Comparison of ENCODE assay signal across 8 cellular contexts in the genomic region with DNA sequence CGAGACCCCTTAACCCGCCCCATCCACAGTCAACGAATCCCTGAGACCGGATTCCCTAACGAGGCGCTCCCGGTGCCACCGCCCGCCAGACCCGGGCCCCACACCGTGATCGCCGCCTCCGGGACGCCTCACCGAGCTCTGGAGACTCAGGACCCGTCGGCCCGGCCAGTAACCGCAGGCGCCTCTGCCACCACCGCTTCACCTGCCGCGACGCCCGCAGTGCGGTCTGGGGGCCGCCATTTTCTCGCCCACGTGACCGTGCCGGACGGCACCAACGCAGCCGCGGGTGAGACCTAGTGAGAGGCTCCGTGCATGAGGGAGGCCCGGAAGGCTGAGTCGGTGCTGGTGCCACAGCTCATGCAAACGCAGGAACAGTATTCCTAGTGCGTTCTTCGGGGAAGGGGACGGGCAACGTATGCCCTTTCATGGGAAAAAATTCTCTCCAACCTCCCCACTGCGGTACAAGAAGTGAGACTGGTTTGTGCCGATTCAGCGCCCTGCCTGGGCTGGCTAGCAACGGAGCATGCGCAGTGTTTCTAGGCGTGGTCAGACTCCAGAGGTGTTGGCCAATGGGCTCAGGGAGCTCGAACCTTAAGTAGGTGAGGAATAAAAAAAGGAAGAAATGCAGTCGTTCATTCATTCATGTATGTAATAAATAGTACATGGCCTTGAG. TPM values are rescaled to one million over a fixed set of nuclear protein-coding genes. Genes with fewer than 3 reads are reported as not detected.
DNase-seq lines count a peak whose midpoint lies in the region; ATAC-seq and TF ChIP-seq lines count a peak whose summit lies in the region.

A gene with protein sequence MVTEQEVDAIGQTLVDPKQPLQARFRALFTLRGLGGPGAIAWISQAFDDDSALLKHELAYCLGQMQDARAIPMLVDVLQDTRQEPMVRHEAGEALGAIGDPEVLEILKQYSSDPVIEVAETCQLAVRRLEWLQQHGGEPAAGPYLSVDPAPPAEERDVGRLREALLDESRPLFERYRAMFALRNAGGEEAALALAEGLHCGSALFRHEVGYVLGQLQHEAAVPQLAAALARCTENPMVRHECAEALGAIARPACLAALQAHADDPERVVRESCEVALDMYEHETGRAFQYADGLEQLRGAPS (minus strand): TSS at position 246 of the 673 bp plus-strand sequence. CDS start 3,860 bp downstream, outside the sequence.

- H3K79me2 ChIP-seq in hepatocyte = peaks cover 32% of the 10 kb centered on the region

- peak; percentile 85 for ATAC-seq in GM18505 (IDR thresholded peaks at IDR 0.05; ENCODE audit: unreplicated experiment)
- peak; percentile 75 for ATAC-seq in HG02973 (IDR thresholded peaks at IDR 0.05; ENCODE audit: unreplicated experiment)
- no peak for ATAC-seq in HG03469 (IDR thresholded peaks at IDR 0.05; ENCODE audit: unreplicated experiment)

- peak within 1 kb of the TSS; percentile 65 for H3K4me2 ChIP-seq in hepatocyte

- peaks cover 4% of the 10 kb centered on the region for H3K4me1 ChIP-seq in hepatocyte (ENCODE audit: insufficient read depth)

- in situ Hi-C loops in astrocyte of the cerebellum (cut with HindIII; ENCODE audit: low sequenced_read_pairs) = no loop called here

- peak within 1 kb of the TSS; percentile 91 for H3K27ac ChIP-seq in hepatocyte

- TF ChIP-seq POLR2A in GM18505 (IDR thresholded peaks at IDR 0.05; ENCODE audit: borderline replicate concordance, extremely low read depth, insufficient read depth, insufficient read length) = peak; percentile 93

- no peaks in the 10 kb centered on the region for H3K27me3 ChIP-seq in hepatocyte

- peak within 1 kb of the TSS; percentile 51 for H2AFZ ChIP-seq in hepatocyte

- no peaks in the 10 kb centered on the region for H3K9me3 ChIP-seq in hepatocyte (ENCODE audit: low read depth)

- WGBS in hepatocyte (ENCODE audit: low lambda C conversion rate, missing lambda C conversion rate) = under 1% methylated on average over 51 of the region's 52 CpGs

- no peaks in the 10 kb centered on the region for H3K9me2 ChIP-seq in hepatocyte (replicated peaks; ENCODE audit: insufficient read depth)

- no peak for TF ChIP-seq CTCF in astrocyte of the cerebellum (IDR thresholded peaks at IDR 0.05; ENCODE audit: low read depth, low read length, missing control alignments)
- no peak for TF ChIP-seq CTCF in hepatocyte (IDR thresholded peaks at IDR 0.05; ENCODE audit: poor library complexity)

- H3K36me3 ChIP-seq in hepatocyte (replicated peaks; ENCODE audit: insufficient read depth, low read depth) = no peaks in the 10 kb centered on the region

- H3K4me3 ChIP-seq in astrocyte of the cerebellum (ENCODE audit: low read depth, low read length) (peak within 1 kb of the TSS; percentile 58), hepatocyte (peak within 1 kb of the TSS; percentile 32)

- DNase-seq in NCI-H2029 treated with DMSO at 0.1 percent for 48 hours (lab: John Stamatoyannopoulos, UW) (peak; percentile 98), T-helper 9 cell (peak; percentile 85), astrocyte of the cerebellum (ENCODE audit: low read depth) (peak; percentile 96), hepatocyte (ENCODE audit: low spot score) (peak; percentile 96), renal cortical epithelial cell (ENCODE audit: low read depth) (peak; percentile 95)

- H4K20me1 ChIP-seq in hepatocyte (ENCODE audit: insufficient read depth, poor library complexity, severe bottlenecking) = no peaks in the 10 kb centered on the region

RNA-seq across cellular contexts. Expression of the gene that starts here (rescaled TPM):
- 10.9 and 14.9 TPM in 2 replicates for total RNA-seq in hepatocyte
- 17.6 and 28.2 TPM in 2 replicates for polyA plus RNA-seq in hepatocyte
- 13.5 and 21.6 TPM in 2 replicates for total RNA-seq in renal cortical epithelial cell
